21 cellular contexts compared by ENCODE assay signal in genomic region chr18:11581286-11581685, GRCh38. TPM values are rescaled to one million over a fixed set of nuclear protein-coding genes. Genes with fewer than 3 reads are reported as not detected.
"Had no signal": no experiment of that assay in that cellular context is flagged by ENCODE, and none has a peak within 500 bp of the region (broad histone marks: within the 10 kb centered on the region; RNA-seq: fewer than 3 reads in every experiment).

No MANE protein-coding gene starts in this region.

- H2AFZ ChIP-seq: hepatocyte had no signal

- H3K27ac Mint-ChIP-seq: activated CD4-positive, alpha-beta T cell treated with anti-CD3 and anti-CD28 coated beads, Interleukin-2, amount 10 ng/mL, durations not matched to agents 7 days and 5 days; activated naive CD8-positive, alpha-beta T cell; stimulated activated naive CD8-positive, alpha-beta T cell treated with anti-CD3 and anti-CD28 coated beads, Interleukin-15, amount 100 ng/mL, for 72 hours had no signal

- ATAC-seq: activated T-cell treated with anti-CD3 and anti-CD28 coated beads, Interleukin-2, amount 50 U/mL, for 72 hours; body of pancreas; esophagus mucosa; sciatic nerve had no signal

- H3K9me3 ChIP-seq: body of pancreas, colonic mucosa, ovary, upper lobe of left lung had no signal

- H3K9me3 Mint-ChIP-seq: activated CD4-positive, alpha-beta T cell treated with anti-CD3 and anti-CD28 coated beads, Interleukin-2, amount 10 ng/mL, durations not matched to agents 7 days and 5 days; activated T-cell treated with anti-CD3 and anti-CD28 coated beads, Interleukin-2, amount 50 U/mL, for 72 hours; neural crest cell; stimulated activated naive CD8-positive, alpha-beta T cell treated with anti-CD3 and anti-CD28 coated beads, Interleukin-15, amount 100 ng/mL, for 72 hours had no signal

- H3K36me3 ChIP-seq: colonic mucosa, ovary, upper lobe of left lung had no signal

- H3K27me3 ChIP-seq: body of pancreas, colonic mucosa, hepatocyte, ovary, upper lobe of left lung had no signal

- H3K36me3 Mint-ChIP-seq: activated naive CD8-positive, alpha-beta T cell had no signal

- H3K27ac ChIP-seq: body of pancreas, colonic mucosa, hepatocyte, ovary, upper lobe of left lung had no signal

- H3K4me3 ChIP-seq: body of pancreas, colonic mucosa, hepatocyte, ovary, upper lobe of left lung had no signal

- H3K79me2 ChIP-seq: hepatocyte had no signal

- H3K4me2 ChIP-seq: hepatocyte had no signal

- H3K4me1 ChIP-seq: body of pancreas, colonic mucosa had no signal

- DNase-seq: activated CD4-positive, alpha-beta T cell treated with anti-CD3 and anti-CD28 coated beads, Interleukin-2, amount 10 ng/mL, durations not matched to agents 7 days and 5 days; activated CD4-positive, CD25-positive, alpha-beta regulatory T cell; activated CD8-positive, alpha-beta memory T cell treated with anti-CD3 and anti-CD28 coated beads, Interleukin-2, amount 50 U/mL, for 48 hours; activated gamma-delta T cell; activated T-cell treated with anti-CD3 and anti-CD28 coated beads, Interleukin-2, amount 50 U/mL, for 72 hours; amygdala; body of pancreas; colonic mucosa; islet precursor cell; ovary; stimulated activated naive CD8-positive, alpha-beta T cell treated with anti-CD3 and anti-CD28 coated beads, Interleukin-15, amount 100 ng/mL, for 72 hours; upper lobe of left lung had no signal

RNA-seq across cellular contexts. Expression of gene SLC35G4, which starts 28.1 kb away (rescaled TPM):
- total RNA-seq: activated CD4-positive, alpha-beta T cell treated with anti-CD3 and anti-CD28 coated beads, Interleukin-2, amount 10 ng/mL, durations not matched to agents 7 days and 5 days; activated T-cell treated with anti-CD3 and anti-CD28 coated beads, Interleukin-2, amount 50 U/mL, for 72 hours; body of pancreas; colonic mucosa; esophagus mucosa; glomerular endothelial cell; hepatocyte; lung microvascular endothelial cell; neural crest cell; ovary; pulmonary artery endothelial cell; sciatic nerve; temporal lobe; upper lobe of left lung had no signal
